ENCODE assay signal across 24 cellular contexts in the genomic region with DNA sequence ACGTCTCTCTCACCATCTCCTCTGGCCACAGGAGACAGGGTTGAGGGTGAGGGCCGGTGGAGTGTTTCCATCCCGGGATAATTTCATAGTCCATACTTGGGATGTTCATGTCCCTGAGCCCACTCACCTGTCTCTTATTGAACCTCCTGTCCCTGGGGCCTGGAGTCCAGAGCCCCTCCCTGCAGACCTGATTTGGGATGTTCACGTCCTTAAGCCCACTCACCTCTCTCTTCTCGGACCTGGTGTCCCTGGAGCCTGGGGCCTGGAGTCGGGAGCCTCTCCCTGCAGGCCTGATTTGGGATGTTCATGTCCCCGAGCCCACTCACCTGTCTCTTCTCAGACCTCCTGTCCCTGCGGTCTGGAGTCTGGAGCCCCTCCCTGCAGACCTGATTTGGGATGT.
DNase-seq lines count a peak whose midpoint lies in the region; ATAC-seq and TF ChIP-seq lines count a peak whose summit lies in the region.
"Had no signal": no experiment of that assay in that cellular context is flagged by ENCODE, and none has a peak within 500 bp of the region (broad histone marks: within the 10 kb centered on the region; RNA-seq: fewer than 3 reads in every experiment).

No MANE protein-coding gene starts in this region.

- no peaks in the 10 kb centered on the region for H3K36me3 ChIP-seq in upper lobe of right lung
- H3K36me3 ChIP-seq: neutrophil had no signal

- DNase-seq in activated effector memory CD4-positive, alpha-beta T cell treated with anti-CD3 and anti-CD28 coated beads, Interleukin-2, amount 50 U/mL, for 16 hours = peak; percentile 17
- DNase-seq in activated effector memory CD4-positive, alpha-beta T cell treated with Interleukin-2 at 50 U/mL for 16 hours = no peak
- peak; percentile 56 for DNase-seq in coronary artery (ENCODE audit: low spot score)
- DNase-seq in osteocyte (ENCODE audit: extremely low spot score, unreplicated experiment) = peak; percentile 46
- peak; percentile 34 for DNase-seq in upper lobe of right lung
- DNase-seq: activated naive CD4-positive, alpha-beta T cell treated with anti-CD3 and anti-CD28 coated beads, Interleukin-2, amount 50 U/mL, for 16 hours; activated T-cell treated with anti-CD3 and anti-CD28 coated beads, Interleukin-2, amount 50 U/mL, for 48 hours; Calu3; CD4-positive, CD25-positive, alpha-beta regulatory T cell; DMS79 treated with DMSO at 0.1 percent for 48 hours; effector CD4-positive, alpha-beta T cell; GDM1; hippocampal formation; left ventricle myocardium superior; NCI-H774; psoas muscle; SIG-M5 had no signal

- H3K9me3 Mint-ChIP-seq in osteocyte (ENCODE audit: unreplicated experiment) = peaks cover 15% of the 10 kb centered on the region

- H3K36me3 Mint-ChIP-seq in osteocyte (ENCODE audit: unreplicated experiment) = no peaks in the 10 kb centered on the region
- H3K36me3 Mint-ChIP-seq: brain; CD4-positive, CD25-positive, alpha-beta regulatory T cell; stimulated activated memory B cell treated with anti-CD40 and anti-IgM and Interleukin-4, amounts not matched to agents 10 μg/mL and 1 μg/mL and 100 μg/mL, for 72 hours had no signal

- H3K4me3 ChIP-seq in coronary artery (no peak overlapping the region), upper lobe of right lung (no peak overlapping the region)
- H3K4me3 ChIP-seq: A549, psoas muscle had no signal

- no peak overlapping the region for H3K27ac Mint-ChIP-seq in osteocyte (ENCODE audit: unreplicated experiment)
- H3K27ac Mint-ChIP-seq: brain; stimulated activated memory B cell treated with anti-CD40 and anti-IgM and Interleukin-4, amounts not matched to agents 10 μg/mL and 1 μg/mL and 100 μg/mL, for 72 hours had no signal

- no peak for ATAC-seq in upper lobe of right lung
- ATAC-seq in HG03135 (IDR thresholded peaks at IDR 0.05; ENCODE audit: unreplicated experiment) = no peak
- ATAC-seq in HG03108 (IDR thresholded peaks at IDR 0.05; ENCODE audit: unreplicated experiment) = no peak
- ATAC-seq in HG02610 (IDR thresholded peaks at IDR 0.05; ENCODE audit: unreplicated experiment) = no peak
- ATAC-seq: A549; left ventricle myocardium superior; psoas muscle; stimulated activated memory B cell treated with anti-CD40 and anti-IgM and Interleukin-4, amounts not matched to agents 10 μg/mL and 1 μg/mL and 100 μg/mL, for 72 hours had no signal

- intact Hi-C loops in upper lobe of right lung (cut with DNase I) = no loop called here

- no peaks in the 10 kb centered on the region for H3K9me3 ChIP-seq in upper lobe of right lung
- H3K9me3 ChIP-seq: A549, neutrophil, psoas muscle had no signal

- H3K27ac ChIP-seq in coronary artery (no peak overlapping the region), upper lobe of right lung (no peak overlapping the region)
- H3K27ac ChIP-seq: A549, neutrophil, psoas muscle had no signal

- no peak overlapping the region for H3K4me3 Mint-ChIP-seq in osteocyte (ENCODE audit: unreplicated experiment)
- H3K4me3 Mint-ChIP-seq: brain; CD4-positive, CD25-positive, alpha-beta regulatory T cell; stimulated activated memory B cell treated with anti-CD40 and anti-IgM and Interleukin-4, amounts not matched to agents 10 μg/mL and 1 μg/mL and 100 μg/mL, for 72 hours had no signal

- no peak for TF ChIP-seq CTCF in coronary artery (IDR thresholded peaks at IDR 0.05)
- TF ChIP-seq CTCF in osteocyte (IDR thresholded peaks at IDR 0.05) = no peak
- TF ChIP-seq CTCF in upper lobe of right lung (IDR thresholded peaks at IDR 0.05) = no peak

- H3K4me1 Mint-ChIP-seq in osteocyte (ENCODE audit: unreplicated experiment) = no peaks in the 10 kb centered on the region
- H3K4me1 Mint-ChIP-seq: CD4-positive, CD25-positive, alpha-beta regulatory T cell; stimulated activated memory B cell treated with anti-CD40 and anti-IgM and Interleukin-4, amounts not matched to agents 10 μg/mL and 1 μg/mL and 100 μg/mL, for 72 hours had no signal

- peaks cover 18% of the 10 kb centered on the region for H3K27me3 ChIP-seq in upper lobe of right lung
- H3K27me3 ChIP-seq: neutrophil had no signal

- H3K27me3 Mint-ChIP-seq in osteocyte (ENCODE audit: unreplicated experiment) = peaks cover 10% of the 10 kb centered on the region

- H3K4me1 ChIP-seq in upper lobe of right lung = no peaks in the 10 kb centered on the region
- H3K4me1 ChIP-seq: A549, psoas muscle had no signal
